ENCODE assay signal across 1 cellular context in the genomic region with DNA sequence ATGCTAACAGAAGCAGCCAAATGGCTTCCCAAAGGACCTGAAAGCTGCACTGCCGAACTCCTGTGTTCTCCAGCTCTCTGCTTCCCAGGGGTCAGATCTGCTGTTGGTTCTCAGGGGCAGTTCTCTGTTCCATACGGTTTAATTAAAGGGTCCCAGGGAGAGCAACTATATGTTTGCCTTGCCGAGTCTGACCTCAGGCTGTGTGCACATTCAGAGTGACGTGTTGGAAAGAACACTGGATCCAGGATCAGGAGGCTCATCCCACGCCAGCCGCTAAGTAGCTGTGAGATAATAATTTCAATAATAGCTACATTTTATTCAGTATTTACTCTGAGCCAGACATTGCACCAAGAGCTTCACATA.
TF ChIP-seq lines count a peak whose summit lies in the region.

No MANE protein-coding gene starts in this region.

TF ChIP-seq in HepG2, 621 proteins besides CTCF, POLR2A, EP300 and RAD21:
- 0 out of 2 replicates have a peak, but pooled peaks have one; percentile 1 for TF ChIP-seq BORCS8-MEF2B (CRISPR knock-in tag; IDR thresholded peaks at IDR 0.05)
- TF ChIP-seq, protein P1, sequence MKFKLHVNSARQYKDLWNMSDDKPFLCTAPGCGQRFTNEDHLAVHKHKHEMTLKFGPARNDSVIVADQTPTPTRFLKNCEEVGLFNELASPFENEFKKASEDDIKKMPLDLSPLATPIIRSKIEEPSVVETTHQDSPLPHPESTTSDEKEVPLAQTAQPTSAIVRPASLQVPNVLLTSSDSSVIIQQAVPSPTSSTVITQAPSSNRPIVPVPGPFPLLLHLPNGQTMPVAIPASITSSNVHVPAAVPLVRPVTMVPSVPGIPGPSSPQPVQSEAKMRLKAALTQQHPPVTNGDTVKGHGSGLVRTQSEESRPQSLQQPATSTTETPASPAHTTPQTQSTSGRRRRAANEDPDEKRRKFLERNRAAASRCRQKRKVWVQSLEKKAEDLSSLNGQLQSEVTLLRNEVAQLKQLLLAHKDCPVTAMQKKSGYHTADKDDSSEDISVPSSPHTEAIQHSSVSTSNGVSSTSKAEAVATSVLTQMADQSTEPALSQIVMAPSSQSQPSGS (CRISPR knock-in tag; IDR thresholded peaks at IDR 0.05), result no peak
- TF ChIP-seq ZNF501 (CRISPR knock-in tag; IDR thresholded peaks at IDR 0.05), result 0 out of 2 replicates have a peak, but pooled peaks have one; percentile 41
- 0 out of 2 replicates have a peak, but pooled peaks have one; percentile 0 for TF ChIP-seq KDM2A (CRISPR knock-in tag; IDR thresholded peaks at IDR 0.05; ENCODE audit: borderline replicate concordance, low read depth)
- no peak for TF ChIP-seq NFIC (IDR thresholded peaks at IDR 0.05; ENCODE audit: low read length)
TF ChIP-seq in HepG2: peak in this region for 3.
